Comparison of ENCODE assay signal across 15 cellular contexts in the genomic region with DNA sequence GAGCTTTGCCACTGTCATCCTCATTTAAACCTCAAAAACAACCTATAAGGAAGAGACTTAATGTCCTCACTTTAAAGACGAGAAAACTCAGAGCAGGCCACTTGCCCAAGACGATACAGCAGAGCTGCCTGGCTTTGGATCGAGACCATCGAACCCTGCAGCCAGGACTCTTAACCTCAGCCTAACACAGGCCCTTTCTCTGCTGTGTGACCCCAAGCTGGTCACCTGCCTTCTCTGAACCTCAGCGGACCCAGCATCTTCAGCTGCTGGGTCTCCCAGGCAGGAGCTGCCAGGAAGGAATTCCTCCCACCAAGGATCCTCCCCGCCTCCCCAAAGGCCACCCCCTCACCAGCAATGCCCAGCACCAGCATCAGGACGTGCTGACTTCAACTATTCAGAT.
"Had no signal": no experiment of that assay in that cellular context is flagged by ENCODE, and none has a peak within 500 bp of the region (broad histone marks: within the 10 kb centered on the region; RNA-seq: fewer than 3 reads in every experiment).

No MANE protein-coding gene starts in this region.

- ATAC-seq: activated CD4-positive, alpha-beta T cell treated with anti-CD3 and anti-CD28 coated beads for 36 hours; activated CD8-positive, alpha-beta T cell treated with anti-CD3 and anti-CD28 coated beads for 36 hours; body of pancreas; esophagus mucosa; mucosa of descending colon; natural killer cell; stimulated activated naive CD8-positive, alpha-beta T cell treated with anti-CD3 and anti-CD28 coated beads, Interleukin-15, amount 100 ng/mL, for 72 hours had no signal

- H3K4me3 ChIP-seq: body of pancreas, mucosa of descending colon, thoracic aorta had no signal

- H3K27ac ChIP-seq: body of pancreas, thoracic aorta, VCaP had no signal

- H3K27me3 ChIP-seq: body of pancreas had no signal

- H3K9me3 ChIP-seq: body of pancreas, mucosa of descending colon, thoracic aorta had no signal

- H3K4me1 ChIP-seq: body of pancreas had no signal

- DNase-seq: activated CD4-positive, alpha-beta T cell treated with anti-CD3 and anti-CD28 coated beads for 36 hours; activated CD8-positive, alpha-beta memory T cell treated with anti-CD3 and anti-CD28 coated beads, Interleukin-2, amount 50 U/mL, for 4 hours; activated CD8-positive, alpha-beta T cell treated with anti-CD3 and anti-CD28 coated beads for 36 hours; activated naive CD4-positive, alpha-beta T cell treated with Interleukin-2 at 50 U/mL for 16 hours; body of pancreas; cerebellar nuclear complex; mucosa of descending colon; natural killer cell; stimulated activated CD4-positive, alpha-beta T cell treated with anti-CD3 and anti-CD28 coated beads, Interleukin-4, amount 100 ng/mL, for 1 hour; stimulated activated CD8-positive, alpha-beta memory T cell treated with anti-CD3 and anti-CD28 coated beads, Interleukin-4, amount 100 ng/mL, for 48 hours; stimulated activated naive CD8-positive, alpha-beta T cell treated with anti-CD3 and anti-CD28 coated beads, Interleukin-15, amount 100 ng/mL, for 72 hours; T-helper 9 cell had no signal
